In the genomic region with DNA sequence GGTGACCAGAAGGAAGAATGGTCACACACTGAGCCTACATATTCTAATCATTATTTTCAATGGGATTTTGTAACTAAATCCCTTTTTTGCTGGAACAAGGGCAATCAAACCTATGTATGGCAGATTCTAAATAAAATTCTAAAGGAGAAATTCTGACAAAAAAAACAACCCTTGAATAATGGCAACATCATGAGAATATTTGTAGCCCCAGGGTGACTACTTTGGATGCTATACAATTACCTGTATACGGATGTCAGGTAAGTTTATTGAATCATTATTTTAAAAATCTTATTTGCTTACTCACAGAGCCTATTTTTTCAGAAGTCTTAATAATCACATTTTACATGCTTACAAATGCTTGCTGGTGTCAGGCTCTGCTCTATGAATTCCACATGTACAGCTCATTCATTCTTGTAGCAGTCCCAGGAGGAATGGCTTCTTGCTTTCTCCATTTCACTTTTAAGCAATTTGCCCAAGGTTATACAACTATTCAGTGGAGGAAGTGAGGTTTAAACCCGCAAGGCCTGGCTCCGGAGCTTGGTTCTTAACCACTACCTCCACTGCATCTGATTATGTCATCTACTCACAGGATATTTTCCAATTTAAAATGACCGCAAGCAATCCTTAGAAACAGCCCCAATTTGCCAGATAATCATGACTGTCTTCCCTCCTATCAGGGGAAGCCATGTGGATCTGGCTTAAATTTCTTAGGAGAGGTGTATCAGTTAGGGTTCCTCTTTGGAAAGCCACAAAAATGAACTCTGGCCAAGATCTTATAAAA, we compare ENCODE assay signal across 12 cellular contexts. TPM values are rescaled to one million over a fixed set of nuclear protein-coding genes. Genes with fewer than 3 reads are reported as not detected.
DNase-seq lines count a peak whose midpoint lies in the region; TF ChIP-seq lines count a peak whose summit lies in the region.
"Had no signal": no experiment of that assay in that cellular context is flagged by ENCODE, and none has a peak within 500 bp of the region (broad histone marks: within the 10 kb centered on the region; RNA-seq: fewer than 3 reads in every experiment).

No MANE protein-coding gene starts in this region.

- no peak overlapping the region for H3K27ac ChIP-seq in thyroid gland
- H3K27ac ChIP-seq in A673 (ENCODE audit: low read depth, low read length, poor library complexity, severe bottlenecking): no peak overlapping the region
- H3K27ac ChIP-seq: esophagus muscularis mucosa had no signal

- BruUV-seq in A673 (replicated peaks; lab: Mats Ljungman, UMichigan): no TSS peak

- H3K36me3 Mint-ChIP-seq in endothelial cell (ENCODE audit: low read depth, unreplicated experiment): no peaks in the 10 kb centered on the region
- peaks cover 2% of the 10 kb centered on the region for H3K36me3 Mint-ChIP-seq in osteocyte (ENCODE audit: unreplicated experiment)
- H3K36me3 Mint-ChIP-seq in activated CD4-positive, alpha-beta memory T cell treated with anti-CD3 and anti-CD28 coated beads, Interleukin-2, amount 10 ng/mL, durations not matched to agents 7 days and 5 days (ENCODE audit: low read depth): no peaks in the 10 kb centered on the region
- H3K36me3 Mint-ChIP-seq: activated naive CD8-positive, alpha-beta T cell treated with anti-CD3 and anti-CD28 coated beads, Interleukin-2, amount 10 ng/mL, durations not matched to agents 7 days and 5 days had no signal

- POLR2A ChIA-PET in activated CD4-positive, alpha-beta memory T cell treated with anti-CD3 and anti-CD28 coated beads, Interleukin-2, amount 10 ng/mL, durations not matched to agents 7 days and 5 days (lab: Charles Lee): no interaction called here
- POLR2A ChIA-PET in A673 (lab: Charles Lee; ENCODE audit: low non-redundant PET): no interaction called here

- H3K27me3 ChIP-seq in thyroid gland (no peaks in the 10 kb centered on the region), A673 (replicated peaks; ENCODE audit: insufficient read depth, low read depth, low read length, poor library complexity) (no peaks in the 10 kb centered on the region)
- H3K27me3 ChIP-seq: esophagus muscularis mucosa had no signal

- 67 to 79% methylated on average over 4 of the region's 4 CpGs for WGBS in thyroid gland, 2 donors

- no peaks in the 10 kb centered on the region for H3K4me1 ChIP-seq in thyroid gland
- no peaks in the 10 kb centered on the region for H3K4me1 ChIP-seq in A673 (ENCODE audit: insufficient read depth, low read length, poor library complexity, severe bottlenecking)

- intact Hi-C loops in thyroid gland (cut with DNase I): loop anchor here (10.0 kb wide), 1 partner anchor 75 kb away; no protein-coding TSS in a partner anchor
- intact Hi-C loops in A673 (cut with micrococcal nuclease; ENCODE audit: unreplicated experiment): loop anchor here (10.0 kb wide), 1 partner anchor 795 kb away; no protein-coding TSS in a partner anchor

- H3K4me1 Mint-ChIP-seq in endothelial cell (ENCODE audit: unreplicated experiment) (peaks cover 18% of the 10 kb centered on the region), osteocyte (ENCODE audit: unreplicated experiment) (peaks cover 19% of the 10 kb centered on the region)
- H3K4me1 Mint-ChIP-seq in activated CD4-positive, alpha-beta memory T cell treated with anti-CD3 and anti-CD28 coated beads, Interleukin-2, amount 10 ng/mL, durations not matched to agents 7 days and 5 days: peaks cover 4% of the 10 kb centered on the region

- H3K27ac Mint-ChIP-seq in endothelial cell (ENCODE audit: unreplicated experiment) (peak overlapping the region; percentile 62), osteocyte (ENCODE audit: unreplicated experiment) (peak overlapping the region; percentile 76)
- H3K27ac Mint-ChIP-seq in activated CD4-positive, alpha-beta memory T cell treated with anti-CD3 and anti-CD28 coated beads, Interleukin-2, amount 10 ng/mL, durations not matched to agents 7 days and 5 days: no peak overlapping the region
- H3K27ac Mint-ChIP-seq: activated naive CD8-positive, alpha-beta T cell treated with anti-CD3 and anti-CD28 coated beads, Interleukin-2, amount 10 ng/mL, durations not matched to agents 7 days and 5 days had no signal

- no peak for TF ChIP-seq POLR2A in thyroid gland (IDR thresholded peaks at IDR 0.05)

- DNase-seq in GM04504 (ENCODE audit: low read depth): peak; percentile 86
- peak; percentile 94 for DNase-seq in RPMI7951 (ENCODE audit: low read depth)
- DNase-seq in endothelial cell (ENCODE audit: low spot score): no peak
- DNase-seq in osteocyte (ENCODE audit: extremely low spot score, unreplicated experiment): no peak
- DNase-seq in activated CD4-positive, alpha-beta memory T cell treated with anti-CD3 and anti-CD28 coated beads, Interleukin-2, amount 10 ng/mL, durations not matched to agents 7 days and 5 days: no peak
- DNase-seq in thyroid gland: no peak
- no peak for DNase-seq in HuH-7.5 (ENCODE audit: low spot score)
- no peak for DNase-seq in A673 (ENCODE audit: low spot score)
- DNase-seq: activated naive CD8-positive, alpha-beta T cell treated with anti-CD3 and anti-CD28 coated beads, Interleukin-2, amount 10 ng/mL, durations not matched to agents 7 days and 5 days; mesendoderm; NCI-H774 had no signal

- H3K4me3 ChIP-seq in thyroid gland (replicated peaks in 1 of 3) (no peak overlapping the region), A673 (ENCODE audit: low read depth, low read length, poor library complexity, severe bottlenecking) (no peak overlapping the region)
- H3K4me3 ChIP-seq: esophagus muscularis mucosa had no signal

- H3K9me3 Mint-ChIP-seq in endothelial cell (ENCODE audit: unreplicated experiment): no peaks in the 10 kb centered on the region
- no peaks in the 10 kb centered on the region for H3K9me3 Mint-ChIP-seq in osteocyte (ENCODE audit: unreplicated experiment)
- H3K9me3 Mint-ChIP-seq in activated CD4-positive, alpha-beta memory T cell treated with anti-CD3 and anti-CD28 coated beads, Interleukin-2, amount 10 ng/mL, durations not matched to agents 7 days and 5 days: no peaks in the 10 kb centered on the region
- H3K9me3 Mint-ChIP-seq: activated naive CD8-positive, alpha-beta T cell treated with anti-CD3 and anti-CD28 coated beads, Interleukin-2, amount 10 ng/mL, durations not matched to agents 7 days and 5 days had no signal

- H3K36me3 ChIP-seq in thyroid gland: no peaks in the 10 kb centered on the region
- H3K36me3 ChIP-seq in A673 (ENCODE audit: insufficient read depth, low read length, poor library complexity, severe bottlenecking): no peaks in the 10 kb centered on the region
- H3K36me3 ChIP-seq: esophagus muscularis mucosa had no signal

- no peaks in the 10 kb centered on the region for H3K9me3 ChIP-seq in thyroid gland
- H3K9me3 ChIP-seq in A673 (ENCODE audit: low read depth, low read length, poor library complexity, severe bottlenecking): no peaks in the 10 kb centered on the region
- H3K9me3 ChIP-seq: esophagus muscularis mucosa had no signal

- no peaks in the 10 kb centered on the region for H3K27me3 Mint-ChIP-seq in endothelial cell (ENCODE audit: unreplicated experiment)
- H3K27me3 Mint-ChIP-seq in osteocyte (ENCODE audit: unreplicated experiment): no peaks in the 10 kb centered on the region
- H3K27me3 Mint-ChIP-seq in activated CD4-positive, alpha-beta memory T cell treated with anti-CD3 and anti-CD28 coated beads, Interleukin-2, amount 10 ng/mL, durations not matched to agents 7 days and 5 days: peaks cover 13% of the 10 kb centered on the region
- H3K27me3 Mint-ChIP-seq: activated naive CD8-positive, alpha-beta T cell treated with anti-CD3 and anti-CD28 coated beads, Interleukin-2, amount 10 ng/mL, durations not matched to agents 7 days and 5 days had no signal

- no peak for TF ChIP-seq CTCF in endothelial cell (IDR thresholded peaks at IDR 0.05; ENCODE audit: unreplicated experiment)
- no peak for TF ChIP-seq CTCF in osteocyte (IDR thresholded peaks at IDR 0.05)
- no peak for TF ChIP-seq CTCF in thyroid gland (IDR thresholded peaks at IDR 0.05)
- no peak for TF ChIP-seq CTCF in A673 (conservative IDR thresholded peaks at IDR 0.05; ENCODE audit: low read depth, low read length)

- H3K4me3 Mint-ChIP-seq in endothelial cell (ENCODE audit: unreplicated experiment): no peak overlapping the region
- no peak overlapping the region for H3K4me3 Mint-ChIP-seq in osteocyte (ENCODE audit: unreplicated experiment)
- no peak overlapping the region for H3K4me3 Mint-ChIP-seq in activated CD4-positive, alpha-beta memory T cell treated with anti-CD3 and anti-CD28 coated beads, Interleukin-2, amount 10 ng/mL, durations not matched to agents 7 days and 5 days
- H3K4me3 Mint-ChIP-seq: activated naive CD8-positive, alpha-beta T cell treated with anti-CD3 and anti-CD28 coated beads, Interleukin-2, amount 10 ng/mL, durations not matched to agents 7 days and 5 days had no signal

- CTCF ChIA-PET in activated CD4-positive, alpha-beta memory T cell treated with anti-CD3 and anti-CD28 coated beads, Interleukin-2, amount 10 ng/mL, durations not matched to agents 7 days and 5 days (lab: Charles Lee): interaction anchor here (0.9 kb wide), 1 partner anchor 240 kb away, joined by 3 read pairs; no protein-coding TSS in a partner anchor
- CTCF ChIA-PET in A673 (lab: Charles Lee): no interaction called here

RNA-seq across cellular contexts. Expression of a gene that starts 43.7 kb away (rescaled TPM):
- 12.3 and 16.8 TPM in 2 replicates for total RNA-seq in RPMI7951 (2014; rRNA removed; shearing (Covaris generic))
- 18.4 TPM for total RNA-seq in endothelial cell (ENCODE audit: unreplicated experiment)
- 31.7 and 32.3 TPM in 2 replicates for total RNA-seq in osteocyte
- total RNA-seq in activated CD4-positive, alpha-beta memory T cell treated with anti-CD3 and anti-CD28 coated beads, Interleukin-2, amount 10 ng/mL, durations not matched to agents 7 days and 5 days: 10 to 100 TPM; 44.2 to 52.6 TPM
- total RNA-seq in thyroid gland: 10 to 100 TPM; 42.1 to 69.0 (median 53.5) TPM
- total RNA-seq in A673 (2021): 48.6 and 54.0 TPM in 2 replicates

Comparison
In these comparisons a context has a peak if more than half of its experiments do, and no peak if none do; other contexts are left out.
1. DNase-seq: peak in GM04504 (single experiment) and RPMI7951 (single experiment); none in endothelial cell (single experiment), osteocyte (single experiment), activated CD4-positive, alpha-beta memory T cell treated with anti-CD3 and anti-CD28 coated beads, Interleukin-2, amount 10 ng/mL, durations not matched to agents 7 days and 5 days (single experiment), thyroid gland (0 of 2), HuH-7.5 (single experiment) and A673 (single experiment).